In the genomic region with DNA sequence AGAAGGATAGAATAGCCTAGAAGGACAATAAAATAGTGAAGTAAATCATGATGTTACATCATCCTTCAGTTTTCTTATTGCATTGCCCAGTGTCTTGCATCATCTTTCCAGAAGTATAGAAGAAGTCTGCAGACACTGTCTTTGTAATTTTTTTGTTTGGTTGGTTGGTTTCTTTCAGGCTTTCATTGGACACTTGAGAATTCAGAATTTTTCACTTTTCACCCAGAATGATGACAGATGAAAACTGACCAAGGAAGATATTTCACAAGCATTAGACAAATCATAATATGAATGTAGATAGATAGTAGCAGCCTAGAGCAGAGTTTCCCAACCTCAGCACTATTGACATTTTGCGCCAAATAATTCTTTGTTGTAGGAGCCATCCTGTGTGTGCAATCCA, we compare ENCODE assay signal across 8 cellular contexts. TPM values are rescaled to one million over a fixed set of nuclear protein-coding genes. Genes with fewer than 3 reads are reported as not detected.
DNase-seq lines count a peak whose midpoint lies in the region; TF ChIP-seq lines count a peak whose summit lies in the region.
"Not testable (repeated sequence)": the region's sequence is repeated elsewhere in the genome, so short reads cannot be mapped to it uniquely, and the experiment has no call there.

No MANE protein-coding gene starts in this region.

- not testable (repeated sequence) for H3K4me3 ChIP-seq in AG09309 (ENCODE audit: control insufficient read depth, low read depth, low read length); HL-60 (replicated peaks; ENCODE audit: insufficient read depth, low read length); PC-9; choroid plexus epithelial cell (ENCODE audit: low read depth, low read length); skeletal muscle cell (ENCODE audit: low read depth, low read length)

- H2AFZ ChIP-seq in PC-9: not testable (repeated sequence)

- H3K4me1 ChIP-seq in PC-9 (replicated peaks; ENCODE audit: insufficient read depth): peaks cover 14% of the 10 kb centered on the region

- H3K27ac ChIP-seq in HL-60 (replicated peaks): not testable (repeated sequence)
- H3K27ac ChIP-seq in PC-9: peak overlapping the region; percentile 28; the same call in 1 of the 2 replicates

- H3K27me3 ChIP-seq in HL-60 (ENCODE audit: insufficient read depth, poor library complexity, severe bottlenecking); PC-9 (ENCODE audit: insufficient read depth, low read depth): not testable (repeated sequence)

- H3F3A ChIP-seq in PC-9 (ENCODE audit: insufficient read depth, low read depth): not testable (repeated sequence)

- H3K4me2 ChIP-seq in PC-9: not testable (repeated sequence)

- CTCF ChIA-PET in PC-9 (lab: Charles Lee): not testable (repeated sequence)

- H3K9me3 ChIP-seq in PC-9 (ENCODE audit: insufficient read depth, low read depth): not testable (repeated sequence)

- H4K20me1 ChIP-seq in PC-9 (ENCODE audit: insufficient read depth): not testable (repeated sequence)

- intact Hi-C loops in PC-9 (cut with micrococcal nuclease; ENCODE audit: unreplicated experiment): not testable (repeated sequence)

- not testable (repeated sequence) for H3K9me2 ChIP-seq in PC-9 (ENCODE audit: insufficient read depth)

- POLR2A ChIA-PET in PC-9 (lab: Charles Lee; ENCODE audit: unreplicated experiment): not testable (repeated sequence)

- DNase-seq in AG09309 (ENCODE audit: low read depth) (peak; percentile 5), HL-60 (ENCODE audit: low read depth in 1 of 2, low spot score in 1 of 2) (peak; percentile 10 to 18), MV-4-11 (lab: John Stamatoyannopoulos, UW) (peak; percentile 47), amniotic epithelial cell (ENCODE audit: low read depth) (peak; percentile 10), choroid plexus epithelial cell (ENCODE audit: low read depth) (peak; percentile 69), fibroblast of peridontal ligament (ENCODE audit: extremely low read depth) (peak; percentile 69), skeletal muscle cell (ENCODE audit: low read depth) (peak; percentile 58)
- not testable (repeated sequence) for DNase-seq in PC-9

- TF ChIP-seq CTCF in AG09309 (IDR thresholded peaks at IDR 0.05; ENCODE audit: control insufficient read depth, insufficient read depth, low read depth, low read length, missing control alignments); HL-60 (IDR thresholded peaks at IDR 0.05; ENCODE audit: insufficient read depth, low read length); PC-9 (conservative IDR thresholded peaks at IDR 0.05); choroid plexus epithelial cell (conservative IDR thresholded peaks at IDR 0.05; ENCODE audit: low read depth, low read length): not testable (repeated sequence)

- not testable (repeated sequence) for H3K79me2 ChIP-seq in PC-9 (ENCODE audit: low read depth)

- not testable (repeated sequence) for BruUV-seq in PC-9 (replicated peaks; lab: Mats Ljungman, UMichigan)

- H3K36me3 ChIP-seq in PC-9 (ENCODE audit: low read depth): not testable (repeated sequence)

RNA-seq across cellular contexts. Expression of gene KCNMB3, which starts 35.4 kb away (rescaled TPM):
- total RNA-seq in PC-9 (2021): 7.4 and 8.9 TPM in 2 replicates
